ENCODE assay signal across 25 cellular contexts in the genomic region with DNA sequence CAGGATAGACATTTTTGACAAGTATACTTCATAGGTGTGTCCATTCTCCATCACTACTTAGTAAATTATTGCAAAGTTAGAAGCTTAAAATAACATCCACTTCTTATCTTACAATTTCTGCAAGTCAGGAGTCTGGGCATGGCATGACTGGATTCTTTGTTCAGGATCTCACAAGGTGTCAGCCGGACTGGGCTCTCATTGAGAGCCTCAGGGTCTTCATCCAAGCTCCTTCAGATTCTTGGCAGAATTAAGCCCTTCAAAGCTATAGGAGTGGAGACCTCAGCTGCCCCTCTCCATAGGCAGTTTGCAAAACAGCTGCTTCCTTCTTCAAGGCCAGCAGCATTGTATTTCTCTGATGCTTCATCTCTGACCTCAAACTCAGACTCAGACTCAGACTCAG.
"Had no signal": no experiment of that assay in that cellular context is flagged by ENCODE, and none has a peak within 500 bp of the region (broad histone marks: within the 10 kb centered on the region; RNA-seq: fewer than 3 reads in every experiment).

No MANE protein-coding gene starts in this region.

- ATAC-seq: natural killer cell; right lobe of liver; stimulated activated memory B cell treated with anti-CD40 and anti-IgM and Interleukin-4, amounts not matched to agents 10 μg/mL and 1 μg/mL and 100 μg/mL, for 72 hours; stimulated activated naive CD8-positive, alpha-beta T cell treated with anti-CD3 and anti-CD28 coated beads, Interleukin-15, amount 100 ng/mL, for 72 hours had no signal

- H3K9ac ChIP-seq: neural progenitor cell had no signal

- H3K4me2 ChIP-seq: hepatocyte, neural progenitor cell, smooth muscle cell had no signal

- H3K4me1 ChIP-seq: right atrium auricular region had no signal

- H3K36me3 ChIP-seq: left ventricle myocardium inferior, neural progenitor cell, neutrophil, ovary, right atrium auricular region, right lobe of liver, thoracic aorta, tibial artery, upper lobe of left lung had no signal

- H3K27me3 ChIP-seq: hepatocyte, ovary, right atrium auricular region, right lobe of liver, tibial artery, upper lobe of left lung, vagina had no signal

- DNase-seq: islet precursor cell; left ventricle myocardium inferior; mesendoderm; naive B cell; natural killer cell; nephron progenitor cell; ovary; right lobe of liver; stimulated activated CD4-positive, alpha-beta T cell treated with anti-CD3 and anti-CD28 coated beads, Interleukin-1b, Interleukin-23, amount 100 ng/mL, for 48 hours; stimulated activated CD4-positive, alpha-beta T cell treated with anti-CD3 and anti-CD28 coated beads, Interleukin-2, amount 100 ng/mL, for 48 hours; stimulated activated CD4-positive, alpha-beta T cell treated with anti-CD3 and anti-CD28 coated beads, Interleukin-4, amount 100 ng/mL, for 4 hours; stimulated activated CD8-positive, alpha-beta memory T cell treated with anti-CD3 and anti-CD28 coated beads, Interleukin-4, amount 100 ng/mL, for 48 hours; stimulated activated naive CD4-positive, alpha-beta T cell treated with Interleukin-2 at 50 U/mL for 16 hours; stimulated activated naive CD8-positive, alpha-beta T cell treated with anti-CD3 and anti-CD28 coated beads, Interleukin-15, amount 100 ng/mL, for 72 hours; tibial artery; upper lobe of left lung had no signal

- H3K9me3 ChIP-seq: neutrophil, ovary, right lobe of liver had no signal

- H3K79me2 ChIP-seq: hepatocyte had no signal

- H3K4me3 ChIP-seq: hepatocyte, left ventricle myocardium inferior, lung, neural progenitor cell, ovary, right atrium auricular region, right lobe of liver, smooth muscle cell, thoracic aorta, tibial artery, upper lobe of left lung, vagina had no signal

- H3K27ac ChIP-seq: hepatocyte, left ventricle myocardium inferior, neural progenitor cell, neutrophil, ovary, right atrium auricular region, right lobe of liver, thoracic aorta, tibial artery, upper lobe of left lung, vagina had no signal

- H2AFZ ChIP-seq: hepatocyte, neural progenitor cell had no signal
